In genomic region chr1:53185955-53186297, GRCh38 we compare ENCODE assay signal across 8 cellular contexts. TPM values are rescaled to one million over a fixed set of nuclear protein-coding genes. Genes with fewer than 3 reads are reported as not detected.
A peak's percentile ranks its signal among the peaks of the same experiment; 100 is the strongest.
DNase-seq lines count a peak whose midpoint lies in the region; ATAC-seq, FAIRE-seq and TF ChIP-seq lines count a peak whose summit lies in the region.
"Not testable (repeated sequence)": the region's sequence is repeated elsewhere in the genome, so short reads cannot be mapped to it uniquely, and the experiment has no call there.
"Had no signal": no experiment of that assay in that cellular context is flagged by ENCODE, and none has a peak within 500 bp of the region (broad histone marks: within the 10 kb centered on the region; RNA-seq: fewer than 3 reads in every experiment).

No MANE protein-coding gene starts in this region.

- not testable (repeated sequence) for H3K27ac ChIP-seq in CD4-positive, alpha-beta T cell (ENCODE audit: low read depth, low read length); KMS-11
- H3K27ac ChIP-seq in mucosa of rectum (ENCODE audit: low read depth in 2 of 2, low read length in 2 of 2): peak overlapping the region; percentile 10 to 60

- DNase-seq in CD4-positive, alpha-beta T cell; adipocyte (ENCODE audit: low read depth); glutamatergic neuron; progenitor cell of endocrine pancreas (ENCODE audit: low spot score, unreplicated experiment): not testable (repeated sequence)

- not testable (repeated sequence) for H3K4me1 Mint-ChIP-seq in CD4-positive, alpha-beta T cell (ENCODE audit: low read depth); glutamatergic neuron (ENCODE audit: low read depth, unreplicated experiment); progenitor cell of endocrine pancreas (ENCODE audit: low read depth)

- H2AFZ ChIP-seq in KMS-11 (ENCODE audit: low read depth): not testable (repeated sequence)

- POLR2A ChIA-PET in CD4-positive, alpha-beta T cell (lab: Charles Lee): interaction anchor here (1.6 kb wide), 1 partner anchor 10 kb away, joined by 4 read pairs; no protein-coding TSS in a partner anchor

- not testable (repeated sequence) for H3K4me1 ChIP-seq in KMS-11 (ENCODE audit: low read depth, poor library complexity, severe bottlenecking)
- H3K4me1 ChIP-seq in adipocyte (ENCODE audit: control insufficient read depth, insufficient read depth, low read length): peaks cover 44% of the 10 kb centered on the region
- H3K4me1 ChIP-seq in mucosa of rectum (ENCODE audit: control insufficient read depth in 2 of 2, insufficient read depth in 2 of 2, low read length in 2 of 2): peaks cover 13 to 44% of the 10 kb centered on the region in 2 donors

- H3K79me2 ChIP-seq in KMS-11 (ENCODE audit: insufficient read depth, low read depth): not testable (repeated sequence)

- not testable (repeated sequence) for H3K9me3 ChIP-seq in CD4-positive, alpha-beta T cell (ENCODE audit: control insufficient read depth, low read length); adipocyte (ENCODE audit: control insufficient read depth, low read length); mucosa of rectum (ENCODE audit: control insufficient read depth in 2 of 2, low read length in 2 of 2)

- H3K4me3 ChIP-seq in KMS-11 (IDR thresholded peaks at IDR 0.05; ENCODE audit: insufficient read depth, low read depth, low read length); adipocyte (ENCODE audit: low read length); mucosa of rectum (ENCODE audit: low read length in 2 of 2): not testable (repeated sequence)

- not testable (repeated sequence) for H3K4me2 ChIP-seq in KMS-11

- intact Hi-C loops in CD4-positive, alpha-beta T cell (cut with DNase I, micrococcal nuclease): not testable (repeated sequence)

- not testable (repeated sequence) for H3K36me3 Mint-ChIP-seq in CD4-positive, alpha-beta T cell (ENCODE audit: low read depth); glutamatergic neuron (ENCODE audit: unreplicated experiment); progenitor cell of endocrine pancreas (ENCODE audit: insufficient read depth)

- not testable (repeated sequence) for H3K9ac ChIP-seq in KMS-11; mucosa of rectum (ENCODE audit: low read depth in 1 of 2, low read length in 2 of 2)
- peak overlapping the region; percentile 35 for H3K9ac ChIP-seq in adipocyte (ENCODE audit: low read length)

- not testable (repeated sequence) for H3K27me3 Mint-ChIP-seq in CD4-positive, alpha-beta T cell; glutamatergic neuron (ENCODE audit: unreplicated experiment)
- peaks cover 31% of the 10 kb centered on the region for H3K27me3 Mint-ChIP-seq in progenitor cell of endocrine pancreas

- not testable (repeated sequence) for H3K9me3 Mint-ChIP-seq in CD4-positive, alpha-beta T cell; glutamatergic neuron (ENCODE audit: unreplicated experiment); progenitor cell of endocrine pancreas (ENCODE audit: low read depth)

- CTCF ChIA-PET in CD4-positive, alpha-beta T cell (lab: Charles Lee): not testable (repeated sequence)

- not testable (repeated sequence) for ATAC-seq in CD4-positive, alpha-beta T cell (ENCODE audit: poor library complexity)

- not testable (repeated sequence) for H3K36me3 ChIP-seq in KMS-11 (ENCODE audit: insufficient read depth); adipocyte (ENCODE audit: control insufficient read depth, insufficient read depth, low read length, severe bottlenecking); mucosa of rectum (ENCODE audit: control insufficient read depth in 2 of 2, insufficient read depth in 2 of 2, low read length in 2 of 2)

- H3K27me3 ChIP-seq in CD4-positive, alpha-beta T cell (ENCODE audit: control insufficient read depth, insufficient read depth, low read length); KMS-11 (ENCODE audit: insufficient read depth, low read depth); adipocyte (replicated peaks; ENCODE audit: control insufficient read depth, insufficient read depth, low read length); mucosa of rectum (ENCODE audit: control insufficient read depth in 2 of 2, insufficient read depth in 2 of 2, low read length in 2 of 2): not testable (repeated sequence)

- not testable (repeated sequence) for H3K27ac Mint-ChIP-seq in CD4-positive, alpha-beta T cell; glutamatergic neuron (ENCODE audit: unreplicated experiment); progenitor cell of endocrine pancreas

- peak; percentile 80 for FAIRE-seq in A204.1 (lab: Jason Lieb, UNC)

- not testable (repeated sequence) for H4K20me1 ChIP-seq in KMS-11 (ENCODE audit: insufficient read depth)

- peak; percentile 7 for TF ChIP-seq CTCF in CD4-positive, alpha-beta T cell (IDR thresholded peaks at IDR 0.05)
- TF ChIP-seq CTCF in KMS-11 (conservative IDR thresholded peaks at IDR 0.05; ENCODE audit: low read depth, low read length) (peak; percentile 39; the same call in 1 of the 2 replicates), glutamatergic neuron (IDR thresholded peaks at IDR 0.05; ENCODE audit: partially characterized antibody, unreplicated experiment) (peak; percentile 54), progenitor cell of endocrine pancreas (IDR thresholded peaks at IDR 0.05; ENCODE audit: unreplicated experiment) (peak; percentile 27)

- H3K4me3 Mint-ChIP-seq in CD4-positive, alpha-beta T cell; glutamatergic neuron (ENCODE audit: unreplicated experiment); progenitor cell of endocrine pancreas (ENCODE audit: low read depth): not testable (repeated sequence)

RNA-seq across cellular contexts. Expression of gene CPT2, which starts 10.7 kb away (rescaled TPM):
- 10 to 100 TPM; 10.6 to 12.0 TPM for total RNA-seq in CD4-positive, alpha-beta T cell
- total RNA-seq in glutamatergic neuron (ENCODE audit: unreplicated experiment) (21.7 TPM), progenitor cell of endocrine pancreas (21.7 and 21.9 TPM in 2 replicates)

RNA-seq across cellular contexts. Expression of gene CZIB, which starts 34.5 kb away (rescaled TPM):
- 10 to 100 TPM; 28.8 to 28.9 TPM for total RNA-seq in CD4-positive, alpha-beta T cell
- total RNA-seq in glutamatergic neuron (ENCODE audit: unreplicated experiment) (48.5 TPM), progenitor cell of endocrine pancreas (61.0 and 62.7 TPM in 2 replicates)

RNA-seq across cellular contexts. Expression of gene SLC1A7, which starts 43.5 kb away (rescaled TPM):
- total RNA-seq in CD4-positive, alpha-beta T cell: not detected
- total RNA-seq in glutamatergic neuron (ENCODE audit: unreplicated experiment): not detected
- not detected in 2 replicates for total RNA-seq in progenitor cell of endocrine pancreas
- total RNA-seq: A172 had no signal

RNA-seq across cellular contexts. Expression of gene MAGOH, which starts 52.4 kb away (rescaled TPM):
- total RNA-seq in CD4-positive, alpha-beta T cell: 10 to 100 TPM; 59.1 to 65.2 TPM
- total RNA-seq in glutamatergic neuron (ENCODE audit: unreplicated experiment) (27.3 TPM), progenitor cell of endocrine pancreas (67.3 and 71.1 TPM in 2 replicates)
